ENCODE assay signal across 4 cellular contexts in genomic region chr1:106749491-106749890, GRCh38.
"Had no signal": no experiment of that assay in that cellular context is flagged by ENCODE, and none has a peak within 500 bp of the region (broad histone marks: within the 10 kb centered on the region; RNA-seq: fewer than 3 reads in every experiment).

No MANE protein-coding gene starts in this region.

- H3K4me3 ChIP-seq: GM23338 had no signal

- DNase-seq: H9, HCEC 1CT, IMR-90 had no signal

- H2AFZ ChIP-seq: GM23338 had no signal

- H3K4me3 Mint-ChIP-seq: GM23338, H9 had no signal

- H3K9me3 Mint-ChIP-seq: GM23338, H9 had no signal

- H3K4me2 ChIP-seq: GM23338 had no signal

- ATAC-seq: GM23338 had no signal
